In the genomic region with DNA sequence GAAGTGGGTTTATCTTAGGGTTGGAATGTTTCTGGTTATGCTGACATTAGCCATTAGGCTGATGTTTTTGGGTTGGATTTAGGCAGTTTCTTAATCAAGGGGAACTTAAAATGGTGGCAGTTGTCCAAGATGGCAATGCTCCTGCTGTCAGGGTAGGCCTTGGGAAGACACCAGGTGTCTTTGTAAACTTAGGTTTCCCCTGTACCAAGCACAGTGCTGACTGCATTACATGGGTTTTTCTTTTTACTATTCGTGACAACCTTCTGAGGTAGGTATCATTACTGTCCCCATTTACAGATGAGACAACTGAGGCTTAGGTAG, we compare ENCODE assay signal across 8 cellular contexts. TPM values are rescaled to one million over a fixed set of nuclear protein-coding genes. Genes with fewer than 3 reads are reported as not detected.
DNase-seq lines count a peak whose midpoint lies in the region; ATAC-seq and TF ChIP-seq lines count a peak whose summit lies in the region.

No MANE protein-coding gene starts in this region.

- peak overlapping the region; percentile 55 for H3K4me2 ChIP-seq in GM23248 (ENCODE audit: unreplicated experiment)
- H3K4me2 ChIP-seq in mesenchymal stem cell (ENCODE audit: low read length, poor library complexity, severe bottlenecking), result peak overlapping the region; percentile 24

- no peak overlapping the region for H2BK12ac ChIP-seq in mesenchymal stem cell (ENCODE audit: low read length in 2 of 2)

- peaks cover 19% of the 10 kb centered on the region for H3F3A ChIP-seq in GM23248 (ENCODE audit: insufficient read depth)

- H2AFZ ChIP-seq in GM23248 (peak overlapping the region; percentile 93), mesenchymal stem cell (ENCODE audit: low read depth, low read length) (peak overlapping the region; percentile 83)

- H3K79me2 ChIP-seq in GM23248 (ENCODE audit: insufficient read depth), result peaks cover 43% of the 10 kb centered on the region

- H3K27ac Mint-ChIP-seq in activated T-helper 17 cell treated with anti-CD3 and anti-CD28 coated beads, Interleukin-2, amount 50 U/mL, for 72 hours, result peak overlapping the region; percentile 93

- peak overlapping the region; percentile 70 for H4K8ac ChIP-seq in mesenchymal stem cell (ENCODE audit: low read length)

- H3K27ac ChIP-seq in AG04450 (ENCODE audit: low read depth, low read length) (peak overlapping the region; percentile 24), GM23248 (peak overlapping the region; percentile 19; the same call in 1 of the 2 replicates), mesenchymal stem cell (ENCODE audit: low read length, poor library complexity, severe bottlenecking) (no peak overlapping the region)

- peak overlapping the region; percentile 86 for H3K4me3 Mint-ChIP-seq in activated T-helper 17 cell treated with anti-CD3 and anti-CD28 coated beads, Interleukin-2, amount 50 U/mL, for 72 hours

- POLR2A ChIA-PET in AG04450 (lab: Yijun Ruan, JAX), result interaction anchor here (0.7 kb wide), 1 partner anchor 27 kb away, joined by 3 read pairs; no protein-coding TSS in a partner anchor

- CTCF ChIA-PET in AG04450 (lab: Charles Lee), result interaction anchor here (0.6 to 5.2 kb wide), 31 partner anchors 8 to 645 kb away, joined by 3 to 68 read pairs (median 4); a partner anchor contains a TSS

- H4K20me1 ChIP-seq in GM23248 (ENCODE audit: insufficient read depth), result no peaks in the 10 kb centered on the region

- TF ChIP-seq CTCF in AG04450 (IDR thresholded peaks at IDR 0.05; ENCODE audit: low read depth, low read length), result no peak

- 41 to 43% methylated on average over 1 of the region's 1 CpG for WGBS in GM23248 (ENCODE audit: low coverage in 1 of 2, low lambda C conversion rate in 2 of 2, missing lambda C conversion rate in 2 of 2), 2 experiments
- WGBS in mesenchymal stem cell, result 100% methylated on average over 1 of the region's 1 CpG

- H3K36me3 Mint-ChIP-seq in activated T-helper 17 cell treated with anti-CD3 and anti-CD28 coated beads, Interleukin-2, amount 50 U/mL, for 72 hours (ENCODE audit: low read depth), result peaks cover 27% of the 10 kb centered on the region

- H2BK15ac ChIP-seq in mesenchymal stem cell (ENCODE audit: low read depth, poor library complexity, severe bottlenecking), result no peak overlapping the region

- no peaks in the 10 kb centered on the region for H3K9me2 ChIP-seq in GM23248 (ENCODE audit: insufficient read depth)

- no peaks in the 10 kb centered on the region for H3K27me3 Mint-ChIP-seq in activated T-helper 17 cell treated with anti-CD3 and anti-CD28 coated beads, Interleukin-2, amount 50 U/mL, for 72 hours

- in situ Hi-C loops in GM23248 (cut with MboI), result no loop called here

- DNase-seq in AG04450 (ENCODE audit: low read depth, low spot score), result no peak
- DNase-seq in GM23248, result no peak
- DNase-seq in mesenchymal stem cell, result no peak
- DNase-seq in SIG-M5 treated with dmso at 0.1 percent for 504 hours (lab: John Stamatoyannopoulos, UW; ENCODE audit: unreplicated experiment), result no peak
- DNase-seq in activated CD4-positive, alpha-beta T cell treated with anti-CD3 and anti-CD28 coated beads for 48 hours, result no peak
- DNase-seq in NOMO-1 treated with dmso at 0.1 percent for 144 hours (lab: John Stamatoyannopoulos, UW; ENCODE audit: unreplicated experiment), result no peak

- ATAC-seq in activated T-helper 17 cell treated with anti-CD3 and anti-CD28 coated beads, Interleukin-2, amount 50 U/mL, for 72 hours (replicated peaks), result peak; percentile 4
- ATAC-seq in GM18907 (IDR thresholded peaks at IDR 0.05; ENCODE audit: unreplicated experiment), result no peak

- H3K4ac ChIP-seq in mesenchymal stem cell (ENCODE audit: low read depth in 1 of 2, low read length in 2 of 2), result peak overlapping the region in 1 of 2 experiments; percentile 40

- H3K27me3 ChIP-seq in AG04450 (ENCODE audit: control insufficient read depth, insufficient read depth, low read length) (no peaks in the 10 kb centered on the region), GM23248 (replicated peaks; ENCODE audit: insufficient read depth) (no peaks in the 10 kb centered on the region), mesenchymal stem cell (ENCODE audit: control insufficient read depth in 1 of 2, insufficient read depth in 1 of 2, low read length in 2 of 2) (no peaks in the 10 kb centered on the region)

- H2BK120ac ChIP-seq in mesenchymal stem cell (ENCODE audit: low read depth, low read length), result no peak overlapping the region

- peaks cover 6% of the 10 kb centered on the region for H3K79me1 ChIP-seq in mesenchymal stem cell (replicated peaks; ENCODE audit: low read length, poor library complexity, severe bottlenecking)

- peaks cover 47% of the 10 kb centered on the region for H3K4me1 Mint-ChIP-seq in activated T-helper 17 cell treated with anti-CD3 and anti-CD28 coated beads, Interleukin-2, amount 50 U/mL, for 72 hours

- no peak overlapping the region for H2BK5ac ChIP-seq in mesenchymal stem cell (ENCODE audit: low read depth, low read length, poor library complexity, severe bottlenecking)

- no peak overlapping the region for H3K18ac ChIP-seq in mesenchymal stem cell (ENCODE audit: low read depth in 1 of 2, low read length in 2 of 2)

- peak overlapping the region; percentile 8 for H2AK5ac ChIP-seq in mesenchymal stem cell (ENCODE audit: low read length, severe bottlenecking)

- H3K9me3 Mint-ChIP-seq in activated T-helper 17 cell treated with anti-CD3 and anti-CD28 coated beads, Interleukin-2, amount 50 U/mL, for 72 hours, result no peaks in the 10 kb centered on the region

- H3K23ac ChIP-seq in mesenchymal stem cell (ENCODE audit: low read length in 2 of 2), result no peak overlapping the region

- H3K36me3 ChIP-seq in GM23248 (ENCODE audit: low read depth) (0 out of 2 replicates have a peak, but pooled peaks cover 1% of the 10 kb centered on the region), mesenchymal stem cell (ENCODE audit: control insufficient read depth in 1 of 2, insufficient read depth in 2 of 2, low read depth in 1 of 2, low read length in 2 of 2) (peaks cover 0 to 11% of the 10 kb centered on the region in 2 experiments)

- H3K9ac ChIP-seq in GM23248, result peak overlapping the region; percentile 60
- H3K9ac ChIP-seq in mesenchymal stem cell (ENCODE audit: low read length), result peak overlapping the region; percentile 94

- peak overlapping the region; percentile 31 for H3K4me3 ChIP-seq in AG04450 (ENCODE audit: low read depth, low read length)
- H3K4me3 ChIP-seq in GM23248, result peak overlapping the region; percentile 92; the same call in 1 of the 2 replicates
- peak overlapping the region in 1 of 2 experiments; percentile 98 for H3K4me3 ChIP-seq in mesenchymal stem cell (ENCODE audit: insufficient read depth in 1 of 2, low read depth in 1 of 2, low read length in 2 of 2)

- H4K91ac ChIP-seq in mesenchymal stem cell (ENCODE audit: low read length), result no peak overlapping the region

- peaks cover 2% of the 10 kb centered on the region; the same call in 1 of the 2 replicates for H3K9me3 ChIP-seq in AG04450 (ENCODE audit: control insufficient read depth, insufficient read depth, low read length)
- no peaks in the 10 kb centered on the region for H3K9me3 ChIP-seq in GM23248 (ENCODE audit: low read depth)
- no peaks in the 10 kb centered on the region for H3K9me3 ChIP-seq in mesenchymal stem cell (ENCODE audit: control insufficient read depth, low read length)

- no peak overlapping the region for H3K14ac ChIP-seq in mesenchymal stem cell (ENCODE audit: low read length in 2 of 2)

- peaks cover 17% of the 10 kb centered on the region for H3K4me1 ChIP-seq in GM23248 (ENCODE audit: insufficient read depth)
- H3K4me1 ChIP-seq in mesenchymal stem cell (ENCODE audit: control insufficient read depth, insufficient read depth, low read depth, low read length), result no peaks in the 10 kb centered on the region

RNA-seq across cellular contexts. Expression of a gene that starts 0.5 kb away (rescaled TPM):
- polyA plus RNA-seq in AG04450 (2011; rRNA removed), result 28.3 and 32.8 TPM in 2 replicates
- polyA minus RNA-seq in AG04450 (2011; rRNA and poly(A)+ RNA removed), result 20.8 and 25.2 TPM in 2 replicates
- 17.2 and 18.5 TPM in 2 replicates for total RNA-seq in GM23248 (2014; rRNA removed; shearing (Covaris generic))
- 16.2 and 16.7 TPM in 2 replicates for polyA plus RNA-seq in GM23248 (2016; fragmentation: Nextera tagmentation; extraction: Ambion mirVana)
- total RNA-seq in activated T-helper 17 cell treated with anti-CD3 and anti-CD28 coated beads, Interleukin-2, amount 50 U/mL, for 72 hours, result 10 to 100 TPM; 24.5 to 34.1 TPM
- polyA plus RNA-seq in mesenchymal stem cell (2013, experiment 1 of 2), result 16.0 TPM
- polyA plus RNA-seq in mesenchymal stem cell (2013, experiment 2 of 2), result 14.3 TPM

RNA-seq across cellular contexts. Expression of a gene that starts 56.7 kb away (rescaled TPM):
- not detected in 2 replicates for polyA plus RNA-seq in AG04450 (2011; rRNA removed)
- not detected in 2 replicates for polyA minus RNA-seq in AG04450 (2011; rRNA and poly(A)+ RNA removed)
- not detected in 2 replicates for total RNA-seq in GM23248 (2014; rRNA removed; shearing (Covaris generic))
- not detected in 2 replicates for polyA plus RNA-seq in GM23248 (2016; fragmentation: Nextera tagmentation; extraction: Ambion mirVana)
- 1 to 10 TPM in 1 of 2 donors, under 1 TPM in 1; 0.04 to 1.7 TPM for total RNA-seq in activated T-helper 17 cell treated with anti-CD3 and anti-CD28 coated beads, Interleukin-2, amount 50 U/mL, for 72 hours
- not detected for polyA plus RNA-seq in mesenchymal stem cell (2013, experiment 1 of 2)
- not detected for polyA plus RNA-seq in mesenchymal stem cell (2013, experiment 2 of 2)
